Comparison of ENCODE assay signal across 1 cellular context in the genomic region with DNA sequence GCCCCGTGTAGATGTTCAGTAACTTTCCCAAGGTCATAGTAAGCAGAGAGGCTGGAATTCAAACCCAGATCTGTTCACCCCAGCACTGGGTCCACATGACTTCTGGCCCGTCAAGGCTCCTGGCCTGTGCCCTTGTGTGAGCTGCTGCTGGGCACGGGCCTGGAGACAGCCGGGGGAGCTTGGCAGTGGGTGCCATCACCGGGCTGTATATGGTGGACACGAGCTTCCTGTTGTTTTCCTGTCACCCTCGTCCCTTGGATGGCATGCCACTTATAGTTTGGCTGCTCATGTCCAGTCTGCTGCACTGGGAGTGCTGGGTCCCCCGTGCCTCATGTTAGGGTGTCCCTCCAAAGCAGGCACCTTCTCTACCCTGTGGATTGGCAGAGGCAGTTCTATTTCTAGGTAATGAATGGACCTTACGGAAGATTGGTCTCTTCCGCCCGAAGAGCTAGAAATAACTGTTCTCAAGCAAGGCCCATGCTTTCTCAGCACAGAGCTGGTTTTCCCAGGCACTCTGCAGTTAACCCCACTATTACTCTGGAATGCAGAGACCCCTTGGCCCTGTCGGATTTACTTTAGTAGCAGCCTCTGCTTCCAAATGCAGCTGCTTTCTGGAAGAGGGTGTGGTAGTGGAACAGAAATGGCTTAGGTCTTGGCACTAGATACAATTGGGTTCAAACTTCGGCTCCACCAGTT.
TF ChIP-seq lines count a peak whose summit lies in the region.

No MANE protein-coding gene starts in this region.

TF ChIP-seq in K562, 482 proteins besides CTCF, POLR2A, EP300 and RAD21:
- TF ChIP-seq PTBP1 (IDR thresholded peaks at IDR 0.05; ENCODE audit: low read depth, low read length) (no peak), ATF1 (CRISPR knock-in tag; IDR thresholded peaks at IDR 0.05) (no peak), ATF1 (tag; IDR thresholded peaks at IDR 0.05) (no peak), ZNF134 (CRISPR knock-in tag; conservative IDR thresholded peaks at IDR 0.05) (no peak), STAG1 (CRISPR knock-in tag; IDR thresholded peaks at IDR 0.05; ENCODE audit: borderline replicate concordance) (no peak)
- TF ChIP-seq, protein P1, sequence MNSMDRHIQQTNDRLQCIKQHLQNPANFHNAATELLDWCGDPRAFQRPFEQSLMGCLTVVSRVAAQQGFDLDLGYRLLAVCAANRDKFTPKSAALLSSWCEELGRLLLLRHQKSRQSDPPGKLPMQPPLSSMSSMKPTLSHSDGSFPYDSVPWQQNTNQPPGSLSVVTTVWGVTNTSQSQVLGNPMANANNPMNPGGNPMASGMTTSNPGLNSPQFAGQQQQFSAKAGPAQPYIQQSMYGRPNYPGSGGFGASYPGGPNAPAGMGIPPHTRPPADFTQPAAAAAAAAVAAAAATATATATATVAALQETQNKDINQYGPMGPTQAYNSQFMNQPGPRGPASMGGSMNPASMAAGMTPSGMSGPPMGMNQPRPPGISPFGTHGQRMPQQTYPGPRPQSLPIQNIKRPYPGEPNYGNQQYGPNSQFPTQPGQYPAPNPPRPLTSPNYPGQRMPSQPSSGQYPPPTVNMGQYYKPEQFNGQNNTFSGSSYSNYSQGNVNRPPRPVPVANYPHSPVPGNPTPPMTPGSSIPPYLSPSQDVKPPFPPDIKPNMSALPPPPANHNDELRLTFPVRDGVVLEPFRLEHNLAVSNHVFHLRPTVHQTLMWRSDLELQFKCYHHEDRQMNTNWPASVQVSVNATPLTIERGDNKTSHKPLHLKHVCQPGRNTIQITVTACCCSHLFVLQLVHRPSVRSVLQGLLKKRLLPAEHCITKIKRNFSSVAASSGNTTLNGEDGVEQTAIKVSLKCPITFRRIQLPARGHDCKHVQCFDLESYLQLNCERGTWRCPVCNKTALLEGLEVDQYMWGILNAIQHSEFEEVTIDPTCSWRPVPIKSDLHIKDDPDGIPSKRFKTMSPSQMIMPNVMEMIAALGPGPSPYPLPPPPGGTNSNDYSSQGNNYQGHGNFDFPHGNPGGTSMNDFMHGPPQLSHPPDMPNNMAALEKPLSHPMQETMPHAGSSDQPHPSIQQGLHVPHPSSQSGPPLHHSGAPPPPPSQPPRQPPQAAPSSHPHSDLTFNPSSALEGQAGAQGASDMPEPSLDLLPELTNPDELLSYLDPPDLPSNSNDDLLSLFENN (IDR thresholded peaks at IDR 0.05; ENCODE audit: low read depth in 2 of 2, low read length in 2 of 2), result no peak
TF ChIP-seq in K562: peak in this region for 0.
